20 cellular contexts compared by ENCODE assay signal in the genomic region with DNA sequence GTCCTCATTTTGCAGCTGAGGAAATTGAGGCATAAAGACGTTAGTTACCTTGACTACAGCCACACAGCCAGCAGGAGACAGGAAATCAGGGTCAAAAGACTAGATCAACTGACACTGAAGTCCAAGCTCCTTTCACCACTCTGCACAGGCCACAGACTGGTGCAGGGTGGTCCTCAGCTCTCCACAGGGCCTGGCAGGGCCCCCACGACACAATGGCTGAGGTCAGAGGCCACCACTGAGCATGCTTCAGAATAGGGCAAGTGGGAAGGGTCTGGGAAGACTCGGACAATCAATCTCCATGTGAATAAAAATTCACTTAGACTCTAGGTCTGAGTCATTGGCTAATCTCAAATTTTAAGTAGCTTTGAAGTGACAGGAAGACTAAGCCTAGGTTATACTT.
"Had no signal": no experiment of that assay in that cellular context is flagged by ENCODE, and none has a peak within 500 bp of the region (broad histone marks: within the 10 kb centered on the region; RNA-seq: fewer than 3 reads in every experiment).

No MANE protein-coding gene starts in this region.

- H3K4me2 ChIP-seq: SK-N-SH had no signal

- H3K9me3 ChIP-seq: MG63, SK-N-SH had no signal

- H3K36me3 ChIP-seq: MG63 had no signal

- H3K9me2 ChIP-seq: SK-N-SH had no signal

- H3K9ac ChIP-seq: SK-N-SH had no signal

- DNase-seq: KBM-7, MG63, NCI-H1092, NCI-H1105 treated with DMSO at 0.1 percent for 48 hours, NCI-H1417 treated with DMSO at 0.1 percent for 48 hours, NCI-H146, NCI-H1694 treated with DMSO at 0.1 percent for 48 hours, NCI-H1930, NCI-H2081, NCI-H2107, NCI-H2171, NCI-H226, NCI-H446, NCI-H510A, NCI-H524 treated with DMSO at 0.1 percent for 48 hours, NCI-H69, RPMI8226, SHP77, SK-N-SH, SW 1271 had no signal

- H3K27me3 ChIP-seq: MG63 had no signal

- H3K4me3 ChIP-seq: MG63 had no signal
